Comparison of ENCODE assay signal across 8 cellular contexts in genomic region chr6:143940011-143940597, GRCh38.
DNase-seq lines count a peak whose midpoint lies in the region; ATAC-seq, FAIRE-seq and TF ChIP-seq lines count a peak whose summit lies in the region.

No MANE protein-coding gene starts in this region.

- no peak for TF ChIP-seq POLR2A in endothelial cell of umbilical vein (IDR thresholded peaks at IDR 0.05; ENCODE audit: low read depth, low read length)

- no TSS peak for BruUV-seq in endothelial cell of umbilical vein (replicated peaks; lab: Mats Ljungman, UMichigan)

- H3K4me1 Mint-ChIP-seq in CD14-positive monocyte, result peaks cover 36% of the 10 kb centered on the region

- no peak overlapping the region for H2AFZ ChIP-seq in endothelial cell of umbilical vein (ENCODE audit: low read depth, low read length)

- H3K4me3 ChIP-seq in endothelial cell of umbilical vein (replicated peaks in 1 of 3; ENCODE audit: insufficient read depth in 1 of 3, low read depth in 1 of 3, low read length in 3 of 3) (no peak overlapping the region), psoas muscle (no peak overlapping the region)

- TF ChIP-seq CTCF in CD14-positive monocyte (IDR thresholded peaks at IDR 0.05) (peak; percentile 87), endothelial cell of umbilical vein (IDR thresholded peaks at IDR 0.05; ENCODE audit: extremely low read depth in 1 of 2, insufficient read depth in 1 of 2, low read depth in 1 of 2, low read length in 2 of 2) (peak; percentile 59 to 60), psoas muscle (IDR thresholded peaks at IDR 0.05) (peak; percentile 57)

- no peaks in the 10 kb centered on the region for H3K79me2 ChIP-seq in endothelial cell of umbilical vein (ENCODE audit: control insufficient read depth, insufficient read depth, low read length)

- no peaks in the 10 kb centered on the region for H3K4me1 ChIP-seq in endothelial cell of umbilical vein (ENCODE audit: control insufficient read depth, extremely low read depth, insufficient read depth, low read length)
- no peaks in the 10 kb centered on the region for H3K4me1 ChIP-seq in psoas muscle

- WGBS in psoas muscle, 3 donors, result 49 to 65% (median 53%) methylated on average over 4 of the region's 4 CpGs

- H3K27ac ChIP-seq in endothelial cell of umbilical vein (ENCODE audit: insufficient read depth, low read depth, low read length), result no peak overlapping the region
- H3K27ac ChIP-seq in psoas muscle, result no peak overlapping the region

- no peak overlapping the region for H3K4me3 Mint-ChIP-seq in CD14-positive monocyte

- no peaks in the 10 kb centered on the region for H3K9me1 ChIP-seq in endothelial cell of umbilical vein (replicated peaks; ENCODE audit: control insufficient read depth, extremely low read depth, insufficient read depth, low read length)

- no peak overlapping the region for H3K4me2 ChIP-seq in endothelial cell of umbilical vein (ENCODE audit: insufficient read depth, low read length)

- peaks cover 0 to 5% (median 2%) of the 10 kb centered on the region in 3 donors for H3K27me3 Mint-ChIP-seq in CD14-positive monocyte (ENCODE audit: low read depth in 3 of 3)

- no peaks in the 10 kb centered on the region for H4K20me1 ChIP-seq in endothelial cell of umbilical vein (replicated peaks; ENCODE audit: control insufficient read depth, extremely low read depth, insufficient read depth, low read length)

- no peak for DNase-seq in CD14-positive monocyte (ENCODE audit: low spot score)
- peak; percentile 42 for DNase-seq in NCI-H2171 treated with DMSO at 0.1 percent for 48 hours (lab: John Stamatoyannopoulos, UW)
- peak; percentile 72 for DNase-seq in activated CD4-positive, alpha-beta T cell treated with anti-CD3 and anti-CD28 coated beads for 48 hours
- DNase-seq in endothelial cell of umbilical vein (ENCODE audit: low read depth, low spot score), result peak; percentile 45
- no peak for DNase-seq in psoas muscle
- DNase-seq in globus pallidus (ENCODE audit: low spot score), result no peak

- no peak overlapping the region for H3K9ac ChIP-seq in endothelial cell of umbilical vein (replicated peaks; ENCODE audit: extremely low read depth, insufficient read depth, low read length)

- no peaks in the 10 kb centered on the region for H3K9me3 Mint-ChIP-seq in CD14-positive monocyte

- peaks cover 3% of the 10 kb centered on the region in 2 donors for H3K36me3 Mint-ChIP-seq in CD14-positive monocyte

- intact Hi-C loops in CD14-positive monocyte (cut with micrococcal nuclease), result loop anchor here in 1 of 2 donors (5.0 kb wide), 1 partner anchor 72 kb away; no protein-coding TSS in a partner anchor
- intact Hi-C loops in endothelial cell of umbilical vein (cut with micrococcal nuclease), result loop anchor here (1.0 kb wide), 2 partner anchors 73 to 365 kb away; no protein-coding TSS in a partner anchor
- intact Hi-C loops in psoas muscle (cut with DNase I), result loop anchor here in 1 of 2 donors (2.0 to 5.0 kb wide), 2 partner anchors 73 to 363 kb away; no protein-coding TSS in a partner anchor

- POLR2A ChIA-PET in endothelial cell of umbilical vein (lab: Charles Lee), result no interaction called here

- H3K9me3 ChIP-seq in endothelial cell of umbilical vein (replicated peaks; ENCODE audit: control insufficient read depth, insufficient read depth, low read length) (no peaks in the 10 kb centered on the region), psoas muscle (no peaks in the 10 kb centered on the region)

- peaks cover under 1 to 7% of the 10 kb centered on the region in 2 experiments for H3K27me3 ChIP-seq in endothelial cell of umbilical vein (ENCODE audit: control insufficient read depth in 2 of 2, insufficient read depth in 2 of 2, low read length in 2 of 2)
- H3K27me3 ChIP-seq in psoas muscle (ENCODE audit: insufficient read depth in 3 of 3, low read length in 2 of 3), result no peaks in the 10 kb centered on the region

- dilution Hi-C loops in endothelial cell of umbilical vein (cut with MboI; ENCODE audit: extremely low pct_ligation_motif_present, low sequenced_read_pairs), result no loop called here

- H3K36me3 ChIP-seq in endothelial cell of umbilical vein (ENCODE audit: control insufficient read depth in 2 of 2, extremely low read depth in 1 of 2, insufficient read depth in 2 of 2, low read length in 2 of 2) (no peaks in the 10 kb centered on the region), psoas muscle (ENCODE audit: insufficient read depth in 1 of 2, low read depth in 1 of 2) (no peaks in the 10 kb centered on the region)

- peak; percentile 94 for ATAC-seq in GM18858 (IDR thresholded peaks at IDR 0.05; ENCODE audit: unreplicated experiment)
- ATAC-seq in HG02981 (IDR thresholded peaks at IDR 0.05; ENCODE audit: unreplicated experiment), result peak; percentile 99
- no peak for ATAC-seq in psoas muscle

- H3K27ac Mint-ChIP-seq in CD14-positive monocyte, result peak overlapping the region in 1 of 7 donors; percentile 76

- CTCF ChIA-PET in endothelial cell of umbilical vein (lab: Charles Lee), result interaction anchor here (0.8 to 3.1 kb wide), 19 partner anchors 9 to 365 kb away, joined by 3 to 20 read pairs (median 4); partner anchors contain the start of gene PLAGL1

- FAIRE-seq in endothelial cell of umbilical vein (lab: Jason Lieb, UNC), result peak; percentile 21

TF ChIP-seq in endothelial cell of umbilical vein, 7 proteins besides CTCF, POLR2A, EP300 and RAD21:
- no peak for TF ChIP-seq MYC (IDR thresholded peaks at IDR 0.05; ENCODE audit: low read depth, low read length)
- TF ChIP-seq MAX (IDR thresholded peaks at IDR 0.05; ENCODE audit: insufficient read depth, insufficient read length), result no peak
- no peak for TF ChIP-seq GATA2 (IDR thresholded peaks at IDR 0.05; ENCODE audit: insufficient read depth, insufficient read length, low read depth, low read length)
- no peak for TF ChIP-seq FOS (IDR thresholded peaks at IDR 0.05; ENCODE audit: borderline replicate concordance, insufficient read depth, low read length)
- no peak for TF ChIP-seq EZH2 (IDR thresholded peaks at IDR 0.05; ENCODE audit: borderline replicate concordance, low read depth, low read length, severe bottlenecking)
- no peak for TF ChIP-seq JUN (IDR thresholded peaks at IDR 0.05; ENCODE audit: borderline replicate concordance, insufficient read depth, insufficient read length, low read depth)
- TF ChIP-seq POLR2AphosphoS5 (IDR thresholded peaks at IDR 0.05; ENCODE audit: insufficient read depth, low read depth, low read length), result no peak

Comparison
In these comparisons a context has a peak if more than half of its experiments do, and no peak if none do; other contexts are left out.
1. DNase-seq: peak in NCI-H2171 treated with DMSO at 0.1 percent for 48 hours (single experiment), activated CD4-positive, alpha-beta T cell treated with anti-CD3 and anti-CD28 coated beads for 48 hours (single experiment) and endothelial cell of umbilical vein (single experiment); none in CD14-positive monocyte (single experiment), psoas muscle (0 of 2) and globus pallidus (single experiment).
2. ATAC-seq: peak in GM18858 (single experiment) and HG02981 (single experiment); none in psoas muscle (0 of 4).
3. Peak in every context shown above with its lines, with median percentiles within 50 percentile points of each other: CTCF ChIP-seq.